ENCODE assay signal across 6 cellular contexts in the genomic region with DNA sequence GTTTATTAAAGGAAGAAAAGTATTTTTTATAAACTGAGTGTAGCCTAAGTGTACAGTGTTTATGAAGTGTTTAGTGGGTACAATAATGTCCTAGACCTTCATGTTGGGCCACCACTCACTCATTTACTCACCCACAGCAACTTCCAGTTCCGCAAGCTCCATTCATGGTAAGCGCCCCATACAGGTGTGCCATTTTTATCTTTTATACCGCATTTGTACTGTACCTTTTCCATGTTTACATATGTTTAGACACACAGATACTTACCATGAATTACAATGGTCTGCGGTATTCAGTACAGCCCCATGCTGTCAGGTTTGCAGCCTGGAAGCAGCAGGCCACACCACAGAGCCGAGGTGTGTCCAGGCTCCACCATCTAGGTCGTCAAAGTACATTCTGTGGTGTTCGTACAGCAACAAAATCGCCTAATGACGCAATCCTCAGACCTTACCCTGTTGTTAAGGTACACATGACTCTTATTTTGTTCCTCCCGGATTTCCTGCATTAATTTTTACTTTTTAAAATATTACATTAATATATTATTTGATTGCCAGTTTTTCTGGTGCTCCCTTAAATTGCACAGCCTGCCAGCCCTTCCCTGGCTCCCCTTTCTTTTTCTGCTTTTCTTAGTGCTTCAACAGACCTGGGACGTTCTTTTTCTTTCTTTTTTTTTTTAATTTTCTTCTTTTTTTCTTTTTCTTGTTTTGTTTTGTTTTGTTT. TPM values are rescaled to one million over a fixed set of nuclear protein-coding genes. Genes with fewer than 3 reads are reported as not detected.
DNase-seq lines count a peak whose midpoint lies in the region; FAIRE-seq and TF ChIP-seq lines count a peak whose summit lies in the region.

No MANE protein-coding gene starts in this region.

- DNase-seq in G401 (ENCODE audit: low spot score), result peak; percentile 4
- DNase-seq in NCI-H774 (lab: John Stamatoyannopoulos, UW), result peak; percentile 4
- no peak for DNase-seq in sigmoid colon
- DNase-seq in DMS114 treated with DMSO at 0.1 percent for 48 hours (lab: John Stamatoyannopoulos, UW; ENCODE audit: unreplicated experiment), result no peak
- DNase-seq in RCC 7860 (ENCODE audit: low spot score), result no peak

- H3K9me3 ChIP-seq in ectodermal cell (ENCODE audit: control insufficient read depth, low read length) (no peaks in the 10 kb centered on the region), sigmoid colon (no peaks in the 10 kb centered on the region)

- TF ChIP-seq POLR2A in sigmoid colon (IDR thresholded peaks at IDR 0.05), result no peak

- TF ChIP-seq CTCF in sigmoid colon (IDR thresholded peaks at IDR 0.05), result no peak

- H3K27ac ChIP-seq in ectodermal cell (ENCODE audit: insufficient read depth, low read depth, low read length, poor library complexity, severe bottlenecking) (no peak overlapping the region), sigmoid colon (peak overlapping the region; percentile 81 to 87 (median 84))

- WGBS in ectodermal cell, 2 experiments, result 93 to 95% methylated on average over 10 of the region's 11 CpGs
- WGBS in sigmoid colon, 2 donors, result 27 to 56% methylated on average over 11 of the region's 11 CpGs

- peaks cover 9% of the 10 kb centered on the region for H3K4me1 ChIP-seq in ectodermal cell (ENCODE audit: control insufficient read depth, insufficient read depth, low read length)
- H3K4me1 ChIP-seq in sigmoid colon, result peaks cover 0 to 34% (median 17%) of the 10 kb centered on the region in 4 donors

- H3K27me3 ChIP-seq in ectodermal cell (ENCODE audit: control insufficient read depth, insufficient read depth, low read length, poor library complexity, severe bottlenecking), result no peaks in the 10 kb centered on the region
- no peaks in the 10 kb centered on the region for H3K27me3 ChIP-seq in sigmoid colon

- intact Hi-C loops in sigmoid colon (cut with DNase I), result loop anchor here (5.0 kb wide), 1 partner anchor 725 kb away; a partner anchor contains a TSS

- in situ Hi-C loops in G401 (cut with HindIII; ENCODE audit: low sequenced_read_pairs), result no loop called here

- no peak for FAIRE-seq in RCC 7860 (lab: Jason Lieb, UNC)

- peak overlapping the region; percentile 83 for H3K4me3 ChIP-seq in ectodermal cell (ENCODE audit: insufficient read depth, low read depth, low read length)
- peak overlapping the region; percentile 65 to 83 (median 70) for H3K4me3 ChIP-seq in sigmoid colon

- H3K36me3 ChIP-seq in ectodermal cell (ENCODE audit: control insufficient read depth, insufficient read depth, low read length) (peaks cover 7% of the 10 kb centered on the region), sigmoid colon (peaks cover 5 to 25% (median 14%) of the 10 kb centered on the region in 4 donors)

- TF ChIP-seq EP300 in sigmoid colon (IDR thresholded peaks at IDR 0.05), result no peak

RNA-seq across cellular contexts. Expression of a gene that starts 0.9 kb away (rescaled TPM):
- total RNA-seq in G401 (2014; rRNA removed; shearing (Covaris generic)), result 315 and 348 TPM in 2 replicates
- polyA plus RNA-seq in ectodermal cell (2013, experiment 1 of 4), result 258 TPM
- 250 TPM for polyA plus RNA-seq in ectodermal cell (2013, experiment 2 of 4)
- polyA plus RNA-seq in ectodermal cell (2013, experiment 3 of 4), result 172 TPM
- 179 TPM for polyA plus RNA-seq in ectodermal cell (2013, experiment 4 of 4)
- 100 to 1,000 TPM in 3 of 4 donors, 10 to 100 TPM in 1; 77.0 to 137 (median 121) TPM for total RNA-seq in sigmoid colon
- polyA plus RNA-seq in sigmoid colon, result 100 to 1,000 TPM; 174 to 205 (median 190) TPM

RNA-seq across cellular contexts. Expression of a gene that starts 26.6 kb away (rescaled TPM):
- not detected in 2 replicates for total RNA-seq in G401 (2014; rRNA removed; shearing (Covaris generic))
- polyA plus RNA-seq in ectodermal cell (2013, experiment 1 of 4), result not detected
- polyA plus RNA-seq in ectodermal cell (2013, experiment 2 of 4), result 0.84 TPM
- polyA plus RNA-seq in ectodermal cell (2013, experiment 3 of 4), result 0.27 TPM
- polyA plus RNA-seq in ectodermal cell (2013, experiment 4 of 4), result 0.65 TPM
- total RNA-seq in sigmoid colon, result 1 to 10 TPM in 2 of 4 donors, under 1 TPM in 2; 0.66 to 3.8 (median 1.3) TPM
- polyA plus RNA-seq in sigmoid colon, result under 1 TPM in 1 of 3 donors, not detected in 2; 0.71 TPM

RNA-seq across cellular contexts. Expression of a gene that starts 29.1 kb away (rescaled TPM):
- not detected in 2 replicates for total RNA-seq in G401 (2014; rRNA removed; shearing (Covaris generic))
- polyA plus RNA-seq in ectodermal cell (2013, experiment 1 of 4), result not detected
- not detected for polyA plus RNA-seq in ectodermal cell (2013, experiment 2 of 4)
- not detected for polyA plus RNA-seq in ectodermal cell (2013, experiment 3 of 4)
- polyA plus RNA-seq in ectodermal cell (2013, experiment 4 of 4), result not detected
- not detected for total RNA-seq in sigmoid colon
- under 1 TPM in 1 of 3 donors, not detected in 2; 0.20 TPM for polyA plus RNA-seq in sigmoid colon

RNA-seq across cellular contexts. Expression of a gene that starts 35.3 kb away (rescaled TPM):
- total RNA-seq in G401 (2014; rRNA removed; shearing (Covaris generic)), result 1.7 and 3.3 TPM in 2 replicates
- polyA plus RNA-seq in ectodermal cell (2013, experiment 1 of 4), result 17.9 TPM
- 19.3 TPM for polyA plus RNA-seq in ectodermal cell (2013, experiment 2 of 4)
- polyA plus RNA-seq in ectodermal cell (2013, experiment 3 of 4), result 14.7 TPM
- polyA plus RNA-seq in ectodermal cell (2013, experiment 4 of 4), result 17.7 TPM
- total RNA-seq in sigmoid colon, result 10 to 100 TPM; 14.3 to 17.1 (median 15.6) TPM
- polyA plus RNA-seq in sigmoid colon, result 10 to 100 TPM in 2 of 3 donors, 1 to 10 TPM in 1; 6.0 to 13.4 (median 11.1) TPM

RNA-seq across cellular contexts. Expression of a gene that starts 39.2 kb away (rescaled TPM):
- total RNA-seq in G401 (2014; rRNA removed; shearing (Covaris generic)), result not detected in 2 replicates
- 0.59 TPM for polyA plus RNA-seq in ectodermal cell (2013, experiment 1 of 4)
- polyA plus RNA-seq in ectodermal cell (2013, experiment 2 of 4), result 0.82 TPM
- 0.32 TPM for polyA plus RNA-seq in ectodermal cell (2013, experiment 3 of 4)
- 0.61 TPM for polyA plus RNA-seq in ectodermal cell (2013, experiment 4 of 4)
- 1 to 10 TPM; 1.1 to 1.5 (median 1.4) TPM for total RNA-seq in sigmoid colon
- under 1 TPM in 1 of 3 donors, not detected in 2; 0.48 TPM for polyA plus RNA-seq in sigmoid colon

Comparison
In these comparisons a context has a peak if more than half of its experiments do, and no peak if none do; other contexts are left out.
1. DNase-seq: peak in G401 (single experiment) and NCI-H774 (single experiment); none in sigmoid colon (single experiment), DMS114 treated with DMSO at 0.1 percent for 48 hours (single experiment) and RCC 7860 (single experiment).